In genomic region chr2:172461591-172462392, GRCh38 we compare ENCODE assay signal across 8 cellular contexts. TPM values are rescaled to one million over a fixed set of nuclear protein-coding genes. Genes with fewer than 3 reads are reported as not detected.
DNase-seq lines count a peak whose midpoint lies in the region; ATAC-seq and TF ChIP-seq lines count a peak whose summit lies in the region.

No MANE protein-coding gene starts in this region.

- peak; percentile 87 for TF ChIP-seq CTCF in GM12865 (IDR thresholded peaks at IDR 0.05; ENCODE audit: insufficient read depth, low read depth, low read length, missing control alignments)
- TF ChIP-seq CTCF in heart left ventricle (IDR thresholded peaks at IDR 0.05), result peak; percentile 62 to 86 (median 76)
- TF ChIP-seq CTCF in retinal pigment epithelial cell (conservative IDR thresholded peaks at IDR 0.05; ENCODE audit: low read depth, low read length), result peak; percentile 92

- no peak for TF ChIP-seq POLR2A in heart left ventricle (IDR thresholded peaks at IDR 0.05)

- peaks cover 3 to 66% (median 34%) of the 10 kb centered on the region in 12 donors for H3K4me1 ChIP-seq in heart left ventricle

- peaks cover 0 to 4% (median 0%) of the 10 kb centered on the region in 9 donors for H3K27me3 ChIP-seq in heart left ventricle

- ATAC-seq in heart left ventricle (peak; percentile 69 to 80 (median 74)), HG03521 (IDR thresholded peaks at IDR 0.05; ENCODE audit: unreplicated experiment) (no peak), HG03571 (IDR thresholded peaks at IDR 0.05; ENCODE audit: unreplicated experiment) (no peak)

- H3K36me3 ChIP-seq in heart left ventricle, result peaks cover 0 to 9% (median 0%) of the 10 kb centered on the region in 9 donors

- 16 to 20% (median 18%) methylated on average over 12 of the region's 12 CpGs for whole genome bisulfite sequencing in heart left ventricle, 4 donors

- H3K4me3 ChIP-seq in GM12865 (ENCODE audit: low read depth, low read length) (no peak overlapping the region), heart left ventricle (peak overlapping the region in 2 of 12 donors; percentile 2 to 9), retinal pigment epithelial cell (ENCODE audit: low read length) (no peak overlapping the region)

- intact Hi-C loops in heart left ventricle (cut with DNase I), result loop anchor here in 9 of 10 donors (1.0 to 10.0 kb wide), 9 partner anchors 31 to 757 kb away; partner anchors contain the start of gene ITGA6 (in 6 of the 9)

- DNase-seq in GM12865 (ENCODE audit: low read depth) (peak; percentile 61), KG1 (lab: John Stamatoyannopoulos, UW) (peak; percentile 30), SK-N-DZ (ENCODE audit: low spot score) (peak; percentile 47), heart left ventricle (peak; percentile 52 to 79 (median 57)), retinal pigment epithelial cell (ENCODE audit: low read depth) (no peak)
- DNase-seq in activated naive CD4-positive, alpha-beta T cell treated with Interleukin-2 at 50 U/mL for 16 hours, result peak; percentile 80

- peak overlapping the region in 9 of 12 donors; percentile 2 to 78 (median 36) for H3K27ac ChIP-seq in heart left ventricle

- no peaks in the 10 kb centered on the region for H3K9me3 ChIP-seq in heart left ventricle

RNA-seq across cellular contexts. Expression of gene ITGA6, which starts 34.4 kb away (rescaled TPM):
- 0.03 and 0.18 TPM in 2 replicates for polyA plus RNA-seq in SK-N-DZ (2014; cell fraction: cytosol; rRNA removed)
- polyA plus RNA-seq in SK-N-DZ (2014; cell fraction: nucleus; rRNA removed), result 0.28 and 0.31 TPM in 2 replicates
- total RNA-seq in heart left ventricle, result 10 to 100 TPM; 40.5 to 84.8 (median 51.2) TPM
- 10 to 100 TPM; 11.8 to 37.2 TPM for polyA plus RNA-seq in heart left ventricle

Comparison
In these comparisons a context has a peak if more than half of its experiments do, and no peak if none do; other contexts are left out.
1. ATAC-seq: peak in heart left ventricle (4 of 4); none in HG03521 (single experiment) and HG03571 (single experiment).
2. Peak in every context shown above with its lines, with median percentiles within 50 percentile points of each other: CTCF ChIP-seq.